9 cellular contexts compared by ENCODE assay signal in genomic region chr3:163951397-163951987, GRCh38.
DNase-seq lines count a peak whose midpoint lies in the region; ATAC-seq, FAIRE-seq and TF ChIP-seq lines count a peak whose summit lies in the region.
"Had no signal": no experiment of that assay in that cellular context is flagged by ENCODE, and none has a peak within 500 bp of the region (broad histone marks: within the 10 kb centered on the region; RNA-seq: fewer than 3 reads in every experiment).

No MANE protein-coding gene starts in this region.

- H3K27me3 ChIP-seq in HCT116 (ENCODE audit: insufficient read depth, low read length), result no peaks in the 10 kb centered on the region

- CTCF ChIA-PET in HCT116 (lab: Charles Lee), result interaction anchor here (1.3 kb wide), 1 partner anchor 12 kb away, joined by 3 read pairs; no protein-coding TSS in a partner anchor

- no peaks in the 10 kb centered on the region for H3K9me3 ChIP-seq in HCT116 (ENCODE audit: control insufficient read depth in 1 of 2, insufficient read depth in 1 of 2, low read depth in 1 of 2, low read length in 2 of 2)

- H3K79me2 ChIP-seq in HCT116 (ENCODE audit: insufficient read depth, low read length), result no peaks in the 10 kb centered on the region

- no peak overlapping the region for H3K4me3 ChIP-seq in HCT116 (replicated peaks in 1 of 2; ENCODE audit: low read depth in 1 of 2, low read length in 2 of 2)

- RAD21 ChIA-PET in HCT116 (lab: Charles Lee; ENCODE audit: low non-redundant PET in 1 of 2, low total read pairs in 2 of 2, uncharacterized antibody in 2 of 2, unreplicated experiment in 2 of 2), result no interaction called here

- H3K9ac ChIP-seq in HCT116 (ENCODE audit: low read length), result no peak overlapping the region

- H3K36me3 ChIP-seq in HCT116 (ENCODE audit: control insufficient read depth in 1 of 2, insufficient read depth in 2 of 2, low read length in 2 of 2), result no peaks in the 10 kb centered on the region

- H3K9me2 ChIP-seq in HCT116 (ENCODE audit: insufficient read depth), result no peaks in the 10 kb centered on the region

- no peak overlapping the region for H3K27ac ChIP-seq in HCT116 (ENCODE audit: low read depth, low read length)

- POLR2A ChIA-PET in HCT116 (lab: Charles Lee), result no interaction called here

- peak; percentile 49 for TF ChIP-seq RAD21 in HCT116 (IDR thresholded peaks at IDR 0.05; ENCODE audit: low read depth)

- DNase-seq in ACHN, result peak; percentile 28
- no peak for DNase-seq in HCT116 (ENCODE audit: low read depth, low spot score)
- DNase-seq in RPMI8226, result peak; percentile 29
- no peak for DNase-seq in activated CD4-positive, CD25-positive, alpha-beta regulatory T cell (lab: John Stamatoyannopoulos, UW)
- DNase-seq: activated T-cell treated with anti-CD3 and anti-CD28 coated beads, Interleukin-2, amount 50 U/mL, for 4 hours had no signal

- H3K4me1 ChIP-seq in HCT116 (ENCODE audit: control insufficient read depth in 1 of 2, insufficient read depth in 2 of 2, low read length in 2 of 2), result no peaks in the 10 kb centered on the region

- peak; percentile 98 for FAIRE-seq in islet of Langerhans (lab: Jason Lieb, UNC)

- no TSS peak for BruUV-seq in HCT116 (replicated peaks; lab: Mats Ljungman, UMichigan)

- peak in 2 of 3 experiments; percentile 53 to 55; a peak in 4 of 6 replicates for TF ChIP-seq CTCF in HCT116 (IDR thresholded peaks at IDR 0.05 in 2 of 3, conservative IDR thresholded peaks at IDR 0.05 in 1 of 3; ENCODE audit: borderline replicate concordance in 1 of 3, insufficient read depth in 1 of 3, low read depth in 2 of 3, low read length in 2 of 3)

- in situ Hi-C loops in ACHN (cut with HindIII; ENCODE audit: low pct_ligation_motif_present, low pct_unique_long_range_greater_than_20kb, low sequenced_read_pairs), result no loop called here

- peak overlapping the region; percentile 24 for H2AFZ ChIP-seq in HCT116 (ENCODE audit: low read depth, low read length, poor library complexity, severe bottlenecking)

- H3K4me2 ChIP-seq in HCT116 (ENCODE audit: low read length), result no peak overlapping the region

- H4K20me1 ChIP-seq in HCT116 (ENCODE audit: insufficient read depth), result no peaks in the 10 kb centered on the region

- no peak for TF ChIP-seq POLR2A in HCT116 (IDR thresholded peaks at IDR 0.05; ENCODE audit: borderline replicate concordance, extremely low read depth, insufficient read depth, insufficient read length)

- ATAC-seq in HCT116 (peak; percentile 57; the same call in 1 of the 2 replicates), GM19324 (IDR thresholded peaks at IDR 0.05; ENCODE audit: low FRiP score, unreplicated experiment) (no peak), HG02571 (IDR thresholded peaks at IDR 0.05; ENCODE audit: unreplicated experiment) (no peak), GM18861 (IDR thresholded peaks at IDR 0.05; ENCODE audit: unreplicated experiment) (no peak)
- ATAC-seq: activated T-cell treated with anti-CD3 and anti-CD28 coated beads, Interleukin-2, amount 50 U/mL, for 4 hours had no signal

- intact Hi-C loops in HCT116 (cut with micrococcal nuclease), result loop anchor here (5.0 to 10.0 kb wide), 2 partner anchors 894 to 1233 kb away; no protein-coding TSS in a partner anchor

TF ChIP-seq in HCT116, 20 proteins besides CTCF, POLR2A, EP300 and RAD21:
- TF ChIP-seq EZH2 (IDR thresholded peaks at IDR 0.05), result no peak
TF ChIP-seq in HCT116: peak in this region for 0.

Comparison
In these comparisons a context has a peak if more than half of its experiments do, and no peak if none do; other contexts are left out.
1. DNase-seq: peak in ACHN (single experiment) and RPMI8226 (single experiment); none in HCT116 (single experiment) and activated CD4-positive, CD25-positive, alpha-beta regulatory T cell (0 of 4).